ENCODE assay signal across 16 cellular contexts in genomic region chr10:129511758-129512157, GRCh38.
"Had no signal": no experiment of that assay in that cellular context is flagged by ENCODE, and none has a peak within 500 bp of the region (broad histone marks: within the 10 kb centered on the region; RNA-seq: fewer than 3 reads in every experiment).

No MANE protein-coding gene starts in this region.

- H3K27ac ChIP-seq: heart left ventricle, psoas muscle, sigmoid colon, skin epidermis, suprapubic skin, tibial artery, upper lobe of left lung had no signal

- H3K36me3 ChIP-seq: heart left ventricle, sigmoid colon, suprapubic skin, tibial artery, upper lobe of left lung had no signal

- DNase-seq: dermis blood vessel endothelial cell; heart left ventricle; hippocampal formation; mammary epithelial cell; naive thymus-derived CD4-positive, alpha-beta T cell; nephron progenitor cell; psoas muscle; retina; sigmoid colon; stimulated activated CD4-positive, alpha-beta T cell treated with anti-CD3 and anti-CD28 coated beads, Interleukin-12 subunit alpha, Interleukin-12 subunit beta, amount 100 ng/mL, for 4 hours; stimulated activated naive CD4-positive, alpha-beta T cell treated with Interleukin-2 at 50 U/mL for 16 hours; tibial artery; upper lobe of left lung had no signal

- ATAC-seq: heart left ventricle; naive thymus-derived CD4-positive, alpha-beta T cell; psoas muscle had no signal

- H3K9me3 ChIP-seq: psoas muscle, sigmoid colon, suprapubic skin, tibial artery had no signal

- H3K27ac Mint-ChIP-seq: naive thymus-derived CD4-positive, alpha-beta T cell had no signal

- H3K4me1 ChIP-seq: psoas muscle, suprapubic skin, tibial artery, upper lobe of left lung had no signal

- H3K4me3 Mint-ChIP-seq: central memory CD8-positive, alpha-beta T cell; naive thymus-derived CD4-positive, alpha-beta T cell; nephron progenitor cell had no signal

- H3K27me3 Mint-ChIP-seq: central memory CD8-positive, alpha-beta T cell; naive thymus-derived CD4-positive, alpha-beta T cell had no signal

- H3K27me3 ChIP-seq: heart left ventricle, sigmoid colon, suprapubic skin, tibial artery, upper lobe of left lung had no signal

- H3K4me3 ChIP-seq: heart left ventricle, psoas muscle, sigmoid colon, skin epidermis, suprapubic skin, tibial artery, upper lobe of left lung had no signal
